22 cellular contexts compared by ENCODE assay signal in genomic region chr19:31402529-31402928, GRCh38. TPM values are rescaled to one million over a fixed set of nuclear protein-coding genes. Genes with fewer than 3 reads are reported as not detected.
A peak's percentile ranks its signal among the peaks of the same experiment; 100 is the strongest.
DNase-seq lines count a peak whose midpoint lies in the region; ATAC-seq, FAIRE-seq and TF ChIP-seq lines count a peak whose summit lies in the region.
"Had no signal": no experiment of that assay in that cellular context is flagged by ENCODE, and none has a peak within 500 bp of the region (broad histone marks: within the 10 kb centered on the region; RNA-seq: fewer than 3 reads in every experiment).

No MANE protein-coding gene starts in this region.

- BruUV-seq in HepG2 (replicated peaks; lab: Mats Ljungman, UMichigan) = no TSS peak
- BruUV-seq in IMR-90 (replicated peaks; lab: Mats Ljungman, UMichigan) = no TSS peak

- H3K79me1 ChIP-seq in IMR-90 (ENCODE audit: low read depth in 1 of 2, low read length in 2 of 2) (no peaks in the 10 kb centered on the region), H1 (ENCODE audit: low read depth, low read length) (no peaks in the 10 kb centered on the region)

- H3K56ac ChIP-seq in IMR-90 (ENCODE audit: extremely low read depth, insufficient read depth, low read length) (no peak overlapping the region), H1 (replicated peaks; ENCODE audit: insufficient read length, low read depth, low read length) (no peak overlapping the region)

- H3K36me3 Mint-ChIP-seq in stimulated activated effector memory CD8-positive, alpha-beta T cell treated with anti-CD3 and anti-CD28 coated beads, Interleukin-12 subunit alpha, Interleukin-12 subunit beta, amount 100 ng/mL, for 72 hours = no peaks in the 10 kb centered on the region
- H3K36me3 Mint-ChIP-seq: CD14-positive monocyte; CD4-positive, alpha-beta memory T cell; CD4-positive, CD25-positive, alpha-beta regulatory T cell; CD8-positive, alpha-beta memory T cell had no signal

- H3K14ac ChIP-seq in IMR-90 (replicated peaks; ENCODE audit: low read depth, low read length) (no peak overlapping the region), H1 (ENCODE audit: insufficient read length) (no peak overlapping the region)

- H4K5ac ChIP-seq in IMR-90 (ENCODE audit: low read depth, low read length) = no peak overlapping the region
- H4K5ac ChIP-seq in H1 (ENCODE audit: insufficient read length, low read depth, low read length) = no peak overlapping the region

- no peak overlapping the region for H3K9ac ChIP-seq in HepG2 (ENCODE audit: insufficient read depth, low read depth, low read length)
- H3K9ac ChIP-seq in IMR-90 (ENCODE audit: low read depth, low read length) = no peak overlapping the region
- H3K9ac ChIP-seq in H1 (replicated peaks in 1 of 4; ENCODE audit: extremely low read depth in 1 of 4, low read depth in 3 of 4, low read length in 3 of 4) = no peak overlapping the region
- H3K9ac ChIP-seq: BLaER1 had no signal

- H3K9me3 Mint-ChIP-seq in stimulated activated effector memory CD8-positive, alpha-beta T cell treated with anti-CD3 and anti-CD28 coated beads, Interleukin-12 subunit alpha, Interleukin-12 subunit beta, amount 100 ng/mL, for 72 hours = no peaks in the 10 kb centered on the region
- H3K9me3 Mint-ChIP-seq: CD4-positive, alpha-beta memory T cell; CD8-positive, alpha-beta memory T cell had no signal

- H3K9me3 ChIP-seq in HepG2 (ENCODE audit: low read length) (peaks cover 40% of the 10 kb centered on the region), right lobe of liver (no peaks in the 10 kb centered on the region), IMR-90 (ENCODE audit: control insufficient read depth, insufficient read depth, low read length) (no peaks in the 10 kb centered on the region), H1 (ENCODE audit: insufficient read depth in 2 of 2, low read depth in 1 of 2, low read length in 1 of 2) (no peaks in the 10 kb centered on the region), aorta (ENCODE audit: control insufficient read depth, low read length) (no peaks in the 10 kb centered on the region)
- H3K9me3 ChIP-seq: BE2C, BLaER1 had no signal

- no peak for TF ChIP-seq EP300 in HepG2 (IDR thresholded peaks at IDR 0.05; ENCODE audit: low read depth in 2 of 2, low read length in 2 of 2)
- TF ChIP-seq EP300 in HepG2 (CRISPR knock-in tag; IDR thresholded peaks at IDR 0.05; ENCODE audit: borderline replicate concordance) = no peak
- no peak for TF ChIP-seq EP300 in H1 (IDR thresholded peaks at IDR 0.05; ENCODE audit: borderline replicate concordance in 1 of 2, low read depth in 2 of 2, low read length in 2 of 2)

- H3K27ac ChIP-seq in HepG2 (ENCODE audit: extremely low read length, insufficient read depth, low read length) = no peak overlapping the region
- H3K27ac ChIP-seq in right lobe of liver = no peak overlapping the region
- no peak overlapping the region for H3K27ac ChIP-seq in IMR-90 (ENCODE audit: insufficient read depth, low read length)
- H3K27ac ChIP-seq in H1 (ENCODE audit: low read depth, low read length) = no peak overlapping the region
- no peak overlapping the region for H3K27ac ChIP-seq in aorta (ENCODE audit: low read depth in 1 of 2, low read length in 2 of 2)
- H3K27ac ChIP-seq: 22Rv1, BLaER1 had no signal

- DNase-seq in HepG2 (ENCODE audit: low spot score) (no peak), right lobe of liver (no peak), IMR-90 (no peak), H1 (ENCODE audit: low read depth in 1 of 2, low spot score in 2 of 2) (no peak), aorta (no peak)
- no peak for DNase-seq in stimulated activated effector memory CD8-positive, alpha-beta T cell treated with anti-CD3 and anti-CD28 coated beads, Interleukin-12 subunit alpha, Interleukin-12 subunit beta, amount 100 ng/mL, for 72 hours (ENCODE audit: low spot score in 2 of 2)
- DNase-seq: ACHN; BE2C; C1 segment of cervical spinal cord; CD4-positive, alpha-beta memory T cell; CD4-positive, CD25-positive, alpha-beta regulatory T cell; CD8-positive, alpha-beta memory T cell; COR-L47; DMS 273 treated with DMSO at 0.1 percent for 48 hours; DMS79 treated with DMSO at 0.1 percent for 48 hours; GF-D8 had no signal

- no peak for TF ChIP-seq RAD21 in HepG2 (CRISPR knock-in tag; IDR thresholded peaks at IDR 0.05)
- no peak for TF ChIP-seq RAD21 in IMR-90 (IDR thresholded peaks at IDR 0.05; ENCODE audit: low read length)
- no peak for TF ChIP-seq RAD21 in H1 (IDR thresholded peaks at IDR 0.05 in 1 of 2, conservative IDR thresholded peaks at IDR 0.05 in 1 of 2; ENCODE audit: low read depth in 2 of 2, low read length in 2 of 2)

- WGBS in HepG2 (ENCODE audit: low lambda C conversion rate) = 0% methylated on average over 4 of the region's 4 CpGs
- WGBS in right lobe of liver (ENCODE audit: insufficient coverage, low coverage, low lambda C conversion rate, missing lambda C conversion rate) = 47% methylated on average over 3 of the region's 4 CpGs
- WGBS in IMR-90 (ENCODE audit: extremely low coverage in 2 of 2, insufficient read length in 1 of 2), 2 experiments = no CpG with 5 or more reads among the region's 4 CpGs
- 82% methylated on average over 4 of the region's 4 CpGs; no CpG with 5 or more reads in 1 of the 2 experiments for whole genome bisulfite sequencing in H1 (ENCODE audit: extremely low coverage in 1 of 2, insufficient coverage in 1 of 2, insufficient read length in 1 of 2, insufficient replicate concordance in 2 of 2, low coverage in 1 of 2, low lambda C conversion rate in 2 of 2, missing lambda C conversion rate in 1 of 2), 2 experiments
- 77 to 80% methylated on average over 4 of the region's 4 CpGs for WGBS in aorta, 2 donors

- intact Hi-C loops in HepG2 (cut with micrococcal nuclease; ENCODE audit: unreplicated experiment) = no loop called here
- intact Hi-C loops in right lobe of liver (cut with DNase I) = no loop called here
- intact Hi-C loops in IMR-90 (cut with micrococcal nuclease) = no loop called here
- intact Hi-C loops in aorta (cut with DNase I) = no loop called here

- TF ChIP-seq CTCF in HepG2 (CRISPR knock-in tag; IDR thresholded peaks at IDR 0.05) (no peak), right lobe of liver (IDR thresholded peaks at IDR 0.05) (no peak), IMR-90 (conservative IDR thresholded peaks at IDR 0.05; ENCODE audit: low read depth, low read length) (no peak), H1 (IDR thresholded peaks at IDR 0.05; ENCODE audit: control extremely low read depth in 1 of 3, insufficient read depth in 1 of 3, low read depth in 1 of 3, low read length in 3 of 3) (no peak)

- H2AFZ ChIP-seq in HepG2 (ENCODE audit: low read length) (no peak overlapping the region), IMR-90 (replicated peaks; ENCODE audit: low read length, poor library complexity) (no peak overlapping the region), H1 (ENCODE audit: low read length) (no peak overlapping the region)

- no peaks in the 10 kb centered on the region for H3K27me3 ChIP-seq in HepG2 (ENCODE audit: control insufficient read depth in 1 of 2, insufficient read depth in 2 of 2, low read length in 2 of 2)
- H3K27me3 ChIP-seq in right lobe of liver = no peaks in the 10 kb centered on the region
- H3K27me3 ChIP-seq in IMR-90 (ENCODE audit: control insufficient read depth, insufficient read depth, low read length) = peaks cover 44% of the 10 kb centered on the region
- H3K27me3 ChIP-seq in H1 (replicated peaks in 1 of 4; ENCODE audit: control insufficient read depth in 3 of 4, extremely low read depth in 1 of 4, insufficient read depth in 3 of 4, low read length in 3 of 4) = no peaks in the 10 kb centered on the region; a peak in 1 of 7 replicates
- H3K27me3 ChIP-seq in aorta (ENCODE audit: control insufficient read depth in 1 of 2, insufficient read depth in 2 of 2, low read length in 1 of 2) = no peaks in the 10 kb centered on the region
- H3K27me3 ChIP-seq: BE2C, BLaER1 had no signal

- H3K79me2 ChIP-seq in HepG2 (ENCODE audit: insufficient read depth, low read length) (no peaks in the 10 kb centered on the region), H1 (ENCODE audit: control insufficient read depth in 1 of 2, insufficient read depth in 2 of 2, low read length in 2 of 2) (no peaks in the 10 kb centered on the region)

- no peaks in the 10 kb centered on the region for H3K23me2 ChIP-seq in H1 (ENCODE audit: low read depth, low read length)

- dilution Hi-C loops in IMR-90 (cut with HindIII; ENCODE audit: low sequenced_read_pairs, unreplicated experiment) = no loop called here

- H3K36me3 ChIP-seq in HepG2 (replicated peaks in 1 of 2; ENCODE audit: control insufficient read depth in 1 of 2, insufficient read depth in 2 of 2, low read length in 2 of 2) = no peaks in the 10 kb centered on the region
- H3K36me3 ChIP-seq in right lobe of liver = no peaks in the 10 kb centered on the region
- no peaks in the 10 kb centered on the region for H3K36me3 ChIP-seq in IMR-90 (ENCODE audit: control insufficient read depth, insufficient read depth, low read length)
- no peaks in the 10 kb centered on the region for H3K36me3 ChIP-seq in H1 (ENCODE audit: control insufficient read depth in 2 of 4, insufficient read depth in 4 of 4, low read length in 3 of 4)
- H3K36me3 ChIP-seq in aorta (ENCODE audit: control insufficient read depth in 1 of 2, insufficient read depth in 2 of 2, low read length in 1 of 2) = no peaks in the 10 kb centered on the region
- H3K36me3 ChIP-seq: BE2C, BLaER1 had no signal

- peak overlapping the region; percentile 91; the same call in 1 of the 2 replicates for H2BK12ac ChIP-seq in H1 (ENCODE audit: low read depth, low read length)

- H3K4ac ChIP-seq in IMR-90 (ENCODE audit: low read depth, low read length) (no peak overlapping the region), H1 (replicated peaks; ENCODE audit: insufficient read length, low read depth, low read length) (no peak overlapping the region)

- CTCF ChIA-PET in HepG2 (lab: Yijun Ruan, JAX; ENCODE audit: low intra/inter-chr PET ratio, low total read pairs) = no interaction called here
- CTCF ChIA-PET in IMR-90 (lab: Yijun Ruan, JAX) = no interaction called here
- CTCF ChIA-PET in H1 (lab: Charles Lee; ENCODE audit: partially characterized antibody) = interaction anchor here (2.0 kb wide), 1 partner anchor 13 kb away, joined by 4 read pairs; no protein-coding TSS in a partner anchor

- POLR2A ChIA-PET in HepG2 (lab: Yijun Ruan, JAX) = no interaction called here
- POLR2A ChIA-PET in IMR-90 (lab: Charles Lee; ENCODE audit: unreplicated experiment) = no interaction called here
- POLR2A ChIA-PET in H1 (lab: Charles Lee; ENCODE audit: partially characterized antibody) = interaction anchor here (1.9 kb wide), 1 partner anchor 17 kb away, joined by 6 read pairs; no protein-coding TSS in a partner anchor

- no peak overlapping the region for H2BK120ac ChIP-seq in IMR-90 (ENCODE audit: low read depth, low read length)
- H2BK120ac ChIP-seq in H1 (replicated peaks; ENCODE audit: low read depth, low read length) = no peak overlapping the region

- no peak for ATAC-seq in HepG2
- ATAC-seq in right lobe of liver = no peak
- ATAC-seq in IMR-90 (ENCODE audit: low read depth) = no peak
- no peak for ATAC-seq in aorta (ENCODE audit: low FRiP score)
- ATAC-seq in stimulated activated effector memory CD8-positive, alpha-beta T cell treated with anti-CD3 and anti-CD28 coated beads, Interleukin-12 subunit alpha, Interleukin-12 subunit beta, amount 100 ng/mL, for 72 hours = no peak

- H2BK15ac ChIP-seq in IMR-90 (ENCODE audit: low read depth, low read length) = no peak overlapping the region
- H2BK15ac ChIP-seq in H1 (ENCODE audit: low read length) = no peak overlapping the region

- H4K91ac ChIP-seq in IMR-90 (ENCODE audit: insufficient read depth, low read depth, low read length) (no peak overlapping the region), H1 (replicated peaks; ENCODE audit: insufficient read length, low read length) (no peak overlapping the region)

- H3K4me3 ChIP-seq in HepG2 (replicated peaks in 1 of 3; ENCODE audit: insufficient read depth in 1 of 3, low read depth in 2 of 3, low read length in 3 of 3) (no peak overlapping the region), right lobe of liver (no peak overlapping the region), IMR-90 (ENCODE audit: insufficient read depth, low read depth, low read length) (no peak overlapping the region), H1 (ENCODE audit: extremely low read depth in 1 of 4, insufficient read depth in 2 of 4, low read depth in 3 of 4, low read length in 4 of 4) (no peak overlapping the region), aorta (ENCODE audit: low read length in 2 of 2) (no peak overlapping the region)
- H3K4me3 ChIP-seq: BLaER1 had no signal

- no peaks in the 10 kb centered on the region for H3K4me1 Mint-ChIP-seq in stimulated activated effector memory CD8-positive, alpha-beta T cell treated with anti-CD3 and anti-CD28 coated beads, Interleukin-12 subunit alpha, Interleukin-12 subunit beta, amount 100 ng/mL, for 72 hours
- H3K4me1 Mint-ChIP-seq: CD14-positive monocyte; CD4-positive, alpha-beta memory T cell; CD4-positive, CD25-positive, alpha-beta regulatory T cell; CD8-positive, alpha-beta memory T cell had no signal

- H3K23ac ChIP-seq in IMR-90 (ENCODE audit: low read depth, low read length) (no peak overlapping the region), H1 (ENCODE audit: insufficient read length) (no peak overlapping the region)

- H3K27ac Mint-ChIP-seq in stimulated activated effector memory CD8-positive, alpha-beta T cell treated with anti-CD3 and anti-CD28 coated beads, Interleukin-12 subunit alpha, Interleukin-12 subunit beta, amount 100 ng/mL, for 72 hours = no peak overlapping the region
- H3K27ac Mint-ChIP-seq: CD14-positive monocyte; CD4-positive, alpha-beta memory T cell; CD8-positive, alpha-beta memory T cell had no signal

- H2AK5ac ChIP-seq in IMR-90 (ENCODE audit: low read depth, low read length) (no peak overlapping the region), H1 (ENCODE audit: low read depth, low read length) (peak overlapping the region; percentile 33; the same call in 1 of the 2 replicates)

- H3K4me1 ChIP-seq in HepG2 (ENCODE audit: insufficient read depth, low read length) (no peaks in the 10 kb centered on the region), right lobe of liver (no peaks in the 10 kb centered on the region), IMR-90 (ENCODE audit: control insufficient read depth, insufficient read depth, low read length) (no peaks in the 10 kb centered on the region), H1 (replicated peaks in 1 of 4; ENCODE audit: control insufficient read depth in 3 of 4, insufficient read depth in 4 of 4, low read length in 3 of 4) (no peaks in the 10 kb centered on the region), aorta (ENCODE audit: control insufficient read depth in 1 of 2, insufficient read depth in 2 of 2, low read length in 2 of 2) (no peaks in the 10 kb centered on the region)
- H3K4me1 ChIP-seq: BE2C, BLaER1 had no signal

- H4K20me1 ChIP-seq in HepG2 (ENCODE audit: insufficient read depth, low read length) (no peaks in the 10 kb centered on the region), IMR-90 (ENCODE audit: insufficient read depth, low read length) (no peaks in the 10 kb centered on the region), H1 (replicated peaks in 1 of 2; ENCODE audit: control insufficient read depth in 1 of 2, insufficient read depth in 2 of 2, low read length in 2 of 2) (no peaks in the 10 kb centered on the region)
- H4K20me1 ChIP-seq: BLaER1 had no signal

- H2BK20ac ChIP-seq in IMR-90 (ENCODE audit: low read depth, low read length) = no peak overlapping the region
- no peak overlapping the region for H2BK20ac ChIP-seq in H1 (ENCODE audit: low read length)

- in situ Hi-C loops in HepG2 (cut with HindIII; ENCODE audit: extremely low pct_ligation_motif_present, low pct_unique_long_range_greater_than_20kb) = no loop called here
- in situ Hi-C loops in IMR-90 (cut with MboI; ENCODE audit: low sequenced_read_pairs) = no loop called here

- H3K4me3 Mint-ChIP-seq in stimulated activated effector memory CD8-positive, alpha-beta T cell treated with anti-CD3 and anti-CD28 coated beads, Interleukin-12 subunit alpha, Interleukin-12 subunit beta, amount 100 ng/mL, for 72 hours = no peak overlapping the region
- H3K4me3 Mint-ChIP-seq: CD14-positive monocyte; CD4-positive, alpha-beta memory T cell; CD4-positive, CD25-positive, alpha-beta regulatory T cell; CD8-positive, alpha-beta memory T cell had no signal

- H2AK9ac ChIP-seq in IMR-90 (replicated peaks; ENCODE audit: low read depth, low read length, poor library complexity) = no peak overlapping the region

- FAIRE-seq in HepG2 (lab: Jason Lieb, UNC) (no peak), H1 (lab: Jason Lieb, UNC) (no peak)
- FAIRE-seq: G401.6, GM12891, GM19239 had no signal

- H2BK5ac ChIP-seq in IMR-90 (ENCODE audit: low read depth, low read length, poor library complexity, severe bottlenecking) (no peak overlapping the region), H1 (ENCODE audit: low read depth, low read length) (no peak overlapping the region)

- H4K8ac ChIP-seq in IMR-90 (ENCODE audit: low read depth in 2 of 2, low read length in 2 of 2) (no peak overlapping the region), H1 (ENCODE audit: extremely low read depth, insufficient read depth, low read length) (no peak overlapping the region)

- no peaks in the 10 kb centered on the region for H3K9me1 ChIP-seq in IMR-90 (ENCODE audit: insufficient read depth, low read length)

- H3K4me2 ChIP-seq in HepG2 (ENCODE audit: low read depth, low read length) (no peak overlapping the region), IMR-90 (ENCODE audit: low read depth, low read length) (no peak overlapping the region), H1 (ENCODE audit: insufficient read depth in 1 of 2, low read depth in 2 of 2, low read length in 2 of 2) (no peak overlapping the region)
- H3K4me2 ChIP-seq: BLaER1 had no signal

- H3K18ac ChIP-seq in IMR-90 (ENCODE audit: low read depth, low read length) (no peak overlapping the region), H1 (ENCODE audit: extremely low read depth, low read length) (no peak overlapping the region; the same call in 1 of the 2 replicates)

- TF ChIP-seq POLR2A in HepG2 (IDR thresholded peaks at IDR 0.05; ENCODE audit: insufficient read depth in 1 of 2, low read depth in 2 of 2, low read length in 2 of 2) = no peak
- TF ChIP-seq POLR2A in right lobe of liver (IDR thresholded peaks at IDR 0.05) = no peak
- no peak for TF ChIP-seq POLR2A in IMR-90 (IDR thresholded peaks at IDR 0.05; ENCODE audit: low read depth, low read length)
- TF ChIP-seq POLR2A in H1 (IDR thresholded peaks at IDR 0.05; ENCODE audit: control extremely low read depth in 1 of 2, low read depth in 2 of 2, low read length in 2 of 2) = no peak

RNA-seq across cellular contexts. Expression of gene TSHZ3, which starts 53.3 kb away (rescaled TPM):
- total RNA-seq in HepG2 (2016; rRNA removed; fragmentation: Illumina TruSeq; extraction: Trizol) (not detected in 2 replicates), right lobe of liver (1 to 10 TPM; 1.2 to 1.6 (median 1.3) TPM), IMR-90 (2012; rRNA removed) (7.8 and 8.1 TPM in 2 replicates), aorta (10 to 100 TPM; 16.4 to 20.6 TPM)
- total RNA-seq in HepG2 (2016; cell fraction: cytosol; rRNA removed; fragmentation: Illumina TruSeq; extraction: Trizol; ENCODE audit: low read depth) = not detected in 2 replicates
- total RNA-seq in HepG2 (2016; cell fraction: insoluble cytoplasmic fraction; rRNA removed; fragmentation: Illumina TruSeq; extraction: Trizol) = not detected in 2 replicates
- total RNA-seq in HepG2 (2016; cell fraction: membrane; rRNA removed; fragmentation: Illumina TruSeq; extraction: Trizol) = not detected in 2 replicates
- total RNA-seq in HepG2 (2016; cell fraction: nucleus; rRNA removed; fragmentation: Illumina TruSeq; extraction: Trizol) = not detected in 2 replicates
- polyA plus RNA-seq in HepG2 (2011; rRNA removed) (0.01 TPM in 1 of 2 replicates, not detected in the other), IMR-90 (2012; rRNA removed) (12.6 and 13.0 TPM in 2 replicates), H1 (2011; rRNA removed) (3.1 and 3.8 TPM in 2 replicates), aorta (1 to 10 TPM; 3.0 to 5.1 TPM)
- polyA plus RNA-seq in HepG2 (2011; cell fraction: cytosol; rRNA removed) = not detected in 2 replicates
- not detected in 2 replicates for polyA plus RNA-seq in HepG2 (2011; cell fraction: nucleus; rRNA removed)
- polyA plus RNA-seq in HepG2 (2012) = not detected in 2 replicates
- not detected in 2 replicates for polyA plus RNA-seq in HepG2 (2016; cell fraction: cytosol; fragmentation: Illumina TruSeq; extraction: Trizol; ENCODE audit: low read depth)
- polyA plus RNA-seq in HepG2 (2016; cell fraction: insoluble cytoplasmic fraction; fragmentation: Illumina TruSeq; extraction: Trizol; ENCODE audit: low read depth) = not detected in 2 replicates
- not detected in 2 replicates for polyA plus RNA-seq in HepG2 (2016; cell fraction: membrane; fragmentation: Illumina TruSeq; extraction: Trizol; ENCODE audit: low read depth)
- not detected in 2 replicates for polyA plus RNA-seq in HepG2 (2016; cell fraction: nucleus; fragmentation: Illumina TruSeq; extraction: Trizol; ENCODE audit: insufficient read depth, low read depth)
- polyA minus RNA-seq in HepG2 (2011; rRNA and poly(A)+ RNA removed; ENCODE audit: low replicate concordance) = not detected in 2 replicates
- polyA minus RNA-seq in HepG2 (2011; cell fraction: cytosol; rRNA and poly(A)+ RNA removed) = not detected in 2 replicates
- not detected in 2 replicates for polyA minus RNA-seq in HepG2 (2011; cell fraction: nucleus; rRNA and poly(A)+ RNA removed)
- polyA plus RNA-seq in IMR-90 (2012; cell fraction: cytosol; rRNA removed) = 5.5 and 10.2 TPM in 2 replicates
- 29.6 and 33.4 TPM in 2 replicates for polyA plus RNA-seq in IMR-90 (2012; cell fraction: nucleus; rRNA removed; ENCODE audit: low replicate concordance)
- total RNA-seq in H1 (2021; fragmentation: NEBNext Ultra II Directional; extraction: Animal tissue kit (Norgen Biotek cat#: 25700)) = 9.3 and 12.3 TPM in 2 replicates
- 2.3 TPM for polyA plus RNA-seq in H1 (2011; cell fraction: cytosol; rRNA removed)
- polyA plus RNA-seq in H1 (2011; cell fraction: nucleus; rRNA removed) = 10.5 TPM
- 5.8 to 7.8 TPM (median 6.4 TPM) in 4 replicates for polyA plus RNA-seq in H1 (2012, experiment 1 of 2)
- 4.2 TPM for polyA plus RNA-seq in H1 (2012, experiment 2 of 2)
- 15.1 TPM for polyA plus RNA-seq in H1 (2013, experiment 1 of 2)
- 14.7 TPM for polyA plus RNA-seq in H1 (2013, experiment 2 of 2)
- 5.5 TPM in 2 replicates for polyA minus RNA-seq in H1 (2011; rRNA and poly(A)+ RNA removed)
- 5.1 TPM for polyA minus RNA-seq in H1 (2011; cell fraction: cytosol; rRNA and poly(A)+ RNA removed)
- 6.6 TPM for polyA minus RNA-seq in H1 (2011; cell fraction: nucleus; rRNA and poly(A)+ RNA removed)

Comparison
In these comparisons a context has a peak if more than half of its experiments do, and no peak if none do; other contexts are left out.
1. Of the 41 proteins assayed by ChIP-seq in both HepG2 and H1: peak only in HepG2: none; only in H1: none; in both: MAFK; in neither: 40.